Comparison of ENCODE assay signal across 9 cellular contexts in genomic region chrX:57286507-57287251, GRCh38. TPM values are rescaled to one million over a fixed set of nuclear protein-coding genes. Genes with fewer than 3 reads are reported as not detected.
DNase-seq lines count a peak whose midpoint lies in the region; ATAC-seq, FAIRE-seq and TF ChIP-seq lines count a peak whose summit lies in the region.
"Had no signal": no experiment of that assay in that cellular context is flagged by ENCODE, and none has a peak within 500 bp of the region (broad histone marks: within the 10 kb centered on the region; RNA-seq: fewer than 3 reads in every experiment).

A gene with protein sequence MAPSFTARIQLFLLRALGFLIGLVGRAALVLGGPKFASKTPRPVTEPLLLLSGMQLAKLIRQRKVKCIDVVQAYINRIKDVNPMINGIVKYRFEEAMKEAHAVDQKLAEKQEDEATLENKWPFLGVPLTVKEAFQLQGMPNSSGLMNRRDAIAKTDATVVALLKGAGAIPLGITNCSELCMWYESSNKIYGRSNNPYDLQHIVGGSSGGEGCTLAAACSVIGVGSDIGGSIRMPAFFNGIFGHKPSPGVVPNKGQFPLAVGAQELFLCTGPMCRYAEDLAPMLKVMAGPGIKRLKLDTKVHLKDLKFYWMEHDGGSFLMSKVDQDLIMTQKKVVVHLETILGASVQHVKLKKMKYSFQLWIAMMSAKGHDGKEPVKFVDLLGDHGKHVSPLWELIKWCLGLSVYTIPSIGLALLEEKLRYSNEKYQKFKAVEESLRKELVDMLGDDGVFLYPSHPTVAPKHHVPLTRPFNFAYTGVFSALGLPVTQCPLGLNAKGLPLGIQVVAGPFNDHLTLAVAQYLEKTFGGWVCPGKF (plus strand): TSS chrX:57286706. CDS start chrX:57286826, 120 bp downstream.

- H3K9ac ChIP-seq in endocrine pancreas (ENCODE audit: control insufficient read depth, insufficient read depth, low read length): peak within 1 kb of the TSS; percentile 69

- H3K27me3 ChIP-seq in endocrine pancreas (ENCODE audit: control insufficient read depth, insufficient read depth, low read length): no peaks in the 10 kb centered on the region
- H3K27me3 ChIP-seq in pancreas: no peaks in the 10 kb centered on the region
- no peaks in the 10 kb centered on the region for H3K27me3 ChIP-seq in ovary

- H3K27ac ChIP-seq in pancreas (peak within 1 kb of the TSS; percentile 20 to 86 (median 62)), ovary (no peak within 1 kb of the TSS)

- H3K9me3 ChIP-seq in endocrine pancreas (ENCODE audit: control insufficient read depth, low read length) (no peaks in the 10 kb centered on the region), pancreas (no peaks in the 10 kb centered on the region), ovary (no peaks in the 10 kb centered on the region)

- WGBS in pancreas, 2 donors: 1 to 14% methylated on average over 22 of the region's 22 CpGs
- 18 to 30% (median 24%) methylated on average over 22 of the region's 22 CpGs for WGBS in ovary, 3 donors

- DNase-seq in NCI-H1436 treated with DMSO at 0.1 percent for 48 hours (lab: John Stamatoyannopoulos, UW) (peak; percentile 89), pancreas (peak; percentile 76 to 91 (median 86)), NOMO-1 treated with dmso at 0.1 percent for 144 hours (lab: John Stamatoyannopoulos, UW; ENCODE audit: unreplicated experiment) (no peak), ovary (no peak)
- DNase-seq in activated CD4-positive, alpha-beta T cell treated with anti-CD3 and anti-CD28 coated beads for 4 hours: peak; percentile 67

- no peak for TF ChIP-seq POLR2A in ovary (IDR thresholded peaks at IDR 0.05)

- peak; percentile 94 for ATAC-seq in GM18511 (IDR thresholded peaks at IDR 0.05; ENCODE audit: unreplicated experiment)
- ATAC-seq in HG02763 (IDR thresholded peaks at IDR 0.05; ENCODE audit: unreplicated experiment): peak; percentile 81
- peak; percentile 89 to 95 (median 92) for ATAC-seq in pancreas

- peak within 1 kb of the TSS; percentile 97 for H3K4me3 ChIP-seq in endocrine pancreas (ENCODE audit: control insufficient read depth, insufficient read depth, low read length)
- peak within 1 kb of the TSS; percentile 6 to 46 (median 26) for H3K4me3 ChIP-seq in pancreas
- H3K4me3 ChIP-seq in ovary: no peak within 1 kb of the TSS

- no peak for FAIRE-seq in pancreas (lab: Jason Lieb, UNC)
- FAIRE-seq: TTC549 had no signal

- no peak for TF ChIP-seq CTCF in pancreas (IDR thresholded peaks at IDR 0.05)
- TF ChIP-seq CTCF in ovary (IDR thresholded peaks at IDR 0.05): no peak

- intact Hi-C loops in pancreas (cut with DNase I) (no loop called here), ovary (cut with DNase I) (no loop called here)

- no peak for TF ChIP-seq EP300 in ovary (IDR thresholded peaks at IDR 0.05)

- H3K4me1 ChIP-seq in endocrine pancreas (ENCODE audit: control insufficient read depth, insufficient read depth, low read length): peaks cover 6% of the 10 kb centered on the region
- H3K4me1 ChIP-seq in pancreas: no peaks in the 10 kb centered on the region
- no peaks in the 10 kb centered on the region for H3K4me1 ChIP-seq in ovary (ENCODE audit: insufficient read depth)

- H3K36me3 ChIP-seq in endocrine pancreas (ENCODE audit: control insufficient read depth, insufficient read depth, low read length) (no peaks in the 10 kb centered on the region), pancreas (no peaks in the 10 kb centered on the region), ovary (no peaks in the 10 kb centered on the region)

RNA-seq across cellular contexts. Expression of the gene that starts here (rescaled TPM):
- 10 to 100 TPM; 13.3 to 22.2 (median 17.9) TPM for total RNA-seq in pancreas
- 10 to 100 TPM; 13.6 to 17.8 TPM for polyA plus RNA-seq in pancreas
- total RNA-seq in ovary: 10 to 100 TPM in 1 of 7 donors, 1 to 10 TPM in 4, under 1 TPM in 2; 0.56 to 34.7 (median 1.2) TPM
- polyA plus RNA-seq in ovary: under 1 TPM; 0.29 to 0.50 TPM

Comparison
In these comparisons a context has a peak if more than half of its experiments do, and no peak if none do; other contexts are left out.
1. RNA of the gene that starts here (polyA plus RNA-seq): 13.6 to 17.8 TPM in pancreas; 0.29 to 0.50 TPM in ovary; every median in the first group is over 4 times any median in the second.
2. DNase-seq: peak in NCI-H1436 treated with DMSO at 0.1 percent for 48 hours (single experiment), activated CD4-positive, alpha-beta T cell treated with anti-CD3 and anti-CD28 coated beads for 4 hours (2 of 2) and pancreas (6 of 6); none in NOMO-1 treated with dmso at 0.1 percent for 144 hours (single experiment) and ovary (0 of 5).
3. H3K27ac ChIP-seq: peak in pancreas (4 of 4); none in ovary (0 of 2).
4. Peak in every context shown above with its lines, with median percentiles within 50 percentile points of each other: ATAC-seq.